ENCODE assay signal across 26 cellular contexts in genomic region chr4:7967063-7967440, GRCh38. TPM values are rescaled to one million over a fixed set of nuclear protein-coding genes. Genes with fewer than 3 reads are reported as not detected.
DNase-seq lines count a peak whose midpoint lies in the region; ATAC-seq, FAIRE-seq and TF ChIP-seq lines count a peak whose summit lies in the region.
"Had no signal": no experiment of that assay in that cellular context is flagged by ENCODE, and none has a peak within 500 bp of the region (broad histone marks: within the 10 kb centered on the region; RNA-seq: fewer than 3 reads in every experiment).

No MANE protein-coding gene starts in this region.

- TF ChIP-seq CTCF in A549 (IDR thresholded peaks at IDR 0.05) (no peak), astrocyte (IDR thresholded peaks at IDR 0.05; ENCODE audit: insufficient read depth, low read depth, low read length) (no peak), nephron (IDR thresholded peaks at IDR 0.05; ENCODE audit: unreplicated experiment in 3 of 3) (no peak)
- no peak for TF ChIP-seq CTCF in CD4-positive, alpha-beta T cell (IDR thresholded peaks at IDR 0.05)

- no peaks in the 10 kb centered on the region for H3K27me3 Mint-ChIP-seq in CD4-positive, alpha-beta T cell
- peaks cover 24% of the 10 kb centered on the region for H3K27me3 Mint-ChIP-seq in astrocyte (ENCODE audit: low read depth, unreplicated experiment)
- H3K27me3 Mint-ChIP-seq in nephron (ENCODE audit: low read depth), result peaks cover 3% of the 10 kb centered on the region

- no peaks in the 10 kb centered on the region for H3K27me3 ChIP-seq in CD4-positive, alpha-beta T cell (ENCODE audit: control insufficient read depth, insufficient read depth, low read length)
- H3K27me3 ChIP-seq in astrocyte (ENCODE audit: insufficient read depth, low read length), result peaks cover 14% of the 10 kb centered on the region
- no peaks in the 10 kb centered on the region for H3K27me3 ChIP-seq in small intestine (ENCODE audit: control insufficient read depth in 2 of 2, insufficient read depth in 2 of 2, low read length in 2 of 2)
- H3K27me3 ChIP-seq: adrenal gland, brain microvascular endothelial cell, suprapubic skin, upper lobe of right lung had no signal

- no peak overlapping the region for H3K4me3 ChIP-seq in A549
- H3K4me3 ChIP-seq in astrocyte (ENCODE audit: insufficient read depth, low read depth, low read length), result no peak overlapping the region
- H3K4me3 ChIP-seq in small intestine (ENCODE audit: low read depth in 1 of 2, low read length in 2 of 2), result no peak overlapping the region
- H3K4me3 ChIP-seq: adrenal gland, GM12878, suprapubic skin, upper lobe of right lung had no signal

- no peak overlapping the region for H2AFZ ChIP-seq in astrocyte (ENCODE audit: low read depth, low read length)

- ATAC-seq in A549, result 0 out of 6 replicates have a peak, but pooled peaks of 1 of the 2 experiments have one; percentile 4
- no peak for ATAC-seq in CD4-positive, alpha-beta T cell (ENCODE audit: poor library complexity)
- no peak for ATAC-seq in HG02678 (IDR thresholded peaks at IDR 0.05; ENCODE audit: unreplicated experiment)
- ATAC-seq: GM12878; naive thymus-derived CD8-positive, alpha-beta T cell; PC-3; stimulated activated memory B cell treated with anti-CD40 and anti-IgM and Interleukin-4, amounts not matched to agents 10 μg/mL and 1 μg/mL and 100 μg/mL, for 72 hours; upper lobe of right lung had no signal

- H3K4me3 Mint-ChIP-seq in CD4-positive, alpha-beta T cell, result no peak overlapping the region
- H3K4me3 Mint-ChIP-seq in astrocyte (ENCODE audit: unreplicated experiment) (no peak overlapping the region), nephron (no peak overlapping the region)
- H3K4me3 Mint-ChIP-seq: CD14-positive monocyte; naive thymus-derived CD8-positive, alpha-beta T cell; stimulated activated memory B cell treated with anti-CD40 and anti-IgM and Interleukin-4, amounts not matched to agents 10 μg/mL and 1 μg/mL and 100 μg/mL, for 72 hours had no signal

- H4K20me1 ChIP-seq in astrocyte (ENCODE audit: insufficient read depth, low read length), result no peaks in the 10 kb centered on the region

- TF ChIP-seq POLR2A in A549 (IDR thresholded peaks at IDR 0.05; ENCODE audit: low read length), result no peak

- no peaks in the 10 kb centered on the region for H3K9me3 Mint-ChIP-seq in CD4-positive, alpha-beta T cell
- H3K9me3 Mint-ChIP-seq in astrocyte (ENCODE audit: unreplicated experiment) (no peaks in the 10 kb centered on the region), nephron (no peaks in the 10 kb centered on the region)
- H3K9me3 Mint-ChIP-seq: naive thymus-derived CD8-positive, alpha-beta T cell; stimulated activated memory B cell treated with anti-CD40 and anti-IgM and Interleukin-4, amounts not matched to agents 10 μg/mL and 1 μg/mL and 100 μg/mL, for 72 hours had no signal

- no peak for TF ChIP-seq RAD21 in A549 (conservative IDR thresholded peaks at IDR 0.05 in 1 of 2, IDR thresholded peaks at IDR 0.05 in 1 of 2)

- POLR2A ChIA-PET in A549 (lab: Yijun Ruan, JAX), result no interaction called here
- POLR2A ChIA-PET in CD4-positive, alpha-beta T cell (lab: Charles Lee), result no interaction called here

- H3K36me3 ChIP-seq in astrocyte (ENCODE audit: insufficient read depth, low read length) (no peaks in the 10 kb centered on the region), small intestine (ENCODE audit: control insufficient read depth in 2 of 2, insufficient read depth in 2 of 2, low read length in 2 of 2) (no peaks in the 10 kb centered on the region)
- H3K36me3 ChIP-seq: adrenal gland, brain microvascular endothelial cell, suprapubic skin, upper lobe of right lung had no signal

- no peak for DNase-seq in A549 (ENCODE audit: low read depth in 1 of 2, low spot score in 1 of 2)
- no peak for DNase-seq in CD4-positive, alpha-beta T cell
- no peak for DNase-seq in astrocyte (ENCODE audit: low read depth)
- DNase-seq in small intestine, result no peak
- no peak for DNase-seq in NCI-H748 (lab: John Stamatoyannopoulos, UW; ENCODE audit: unreplicated experiment)
- DNase-seq: activated CD4-positive, alpha-beta T cell treated with anti-CD3 and anti-CD28 coated beads, Interleukin-2, amount 50 U/mL, for 48 hours; activated gamma-delta T cell; adrenal gland; brain microvascular endothelial cell; Kasumi-1; MV-4-11; NCI-H524; NK-92 treated with Interleukin-12 subunit alpha and Interleukin-12 subunit beta, amount 100 ng/mL, for 24 hours; PC-3; SHP77; stimulated activated CD4-positive, alpha-beta T cell treated with anti-CD3 and anti-CD28 coated beads, Interleukin-4, amount 100 ng/mL, for 24 hours; T1000; upper lobe of right lung had no signal

- H3K4me1 ChIP-seq in A549 (peaks cover 58% of the 10 kb centered on the region), astrocyte (ENCODE audit: insufficient read depth, low read length) (peaks cover 37% of the 10 kb centered on the region), small intestine (ENCODE audit: control insufficient read depth in 2 of 2, insufficient read depth in 1 of 2, low read depth in 1 of 2, low read length in 1 of 2) (peaks cover 2 to 7% of the 10 kb centered on the region in 2 donors)

- H3K9me3 ChIP-seq in A549 (no peaks in the 10 kb centered on the region), astrocyte (ENCODE audit: insufficient read depth, low read depth, low read length) (no peaks in the 10 kb centered on the region), small intestine (ENCODE audit: control insufficient read depth, low read depth) (no peaks in the 10 kb centered on the region)
- H3K9me3 ChIP-seq in CD4-positive, alpha-beta T cell (ENCODE audit: control insufficient read depth, low read length), result no peaks in the 10 kb centered on the region
- H3K9me3 ChIP-seq: adrenal gland, suprapubic skin, upper lobe of right lung had no signal

- H3K9ac ChIP-seq in astrocyte (ENCODE audit: low read length), result no peak overlapping the region

- peaks cover 2% of the 10 kb centered on the region for H3K79me2 ChIP-seq in astrocyte (ENCODE audit: insufficient read depth, low read length)

- H3K4me1 Mint-ChIP-seq in CD4-positive, alpha-beta T cell (ENCODE audit: low read depth), result peaks cover 48% of the 10 kb centered on the region
- H3K4me1 Mint-ChIP-seq in astrocyte (ENCODE audit: low read depth, unreplicated experiment), result peaks cover 19% of the 10 kb centered on the region
- H3K4me1 Mint-ChIP-seq in nephron, result peaks cover 53% of the 10 kb centered on the region

- FAIRE-seq in A549 (lab: Jason Lieb, UNC) (no peak), astrocyte (lab: Jason Lieb, UNC) (no peak), small intestine (lab: Jason Lieb, UNC) (no peak)
- FAIRE-seq: GM12878, keratinocyte had no signal

- H3K27ac ChIP-seq in A549 (peak overlapping the region; percentile 90 to 97; a peak in 5 of 6 replicates), astrocyte (ENCODE audit: low read depth, low read length) (no peak overlapping the region), small intestine (ENCODE audit: low read depth in 1 of 2, low read length in 1 of 2) (no peak overlapping the region)
- no peak overlapping the region for H3K27ac ChIP-seq in CD4-positive, alpha-beta T cell (ENCODE audit: low read depth, low read length)
- H3K27ac ChIP-seq: brain microvascular endothelial cell, suprapubic skin had no signal

- CTCF ChIA-PET in A549 (lab: Yijun Ruan, JAX), result interaction anchor here (0.8 to 4.7 kb wide), 4 partner anchors 14 to 163 kb away, joined by 3 to 21 read pairs (median 6); no protein-coding TSS in a partner anchor
- CTCF ChIA-PET in CD4-positive, alpha-beta T cell (lab: Charles Lee), result no interaction called here

- intact Hi-C loops in CD4-positive, alpha-beta T cell (cut with DNase I, micrococcal nuclease), result no loop called here

- TF ChIP-seq EP300 in A549 (IDR thresholded peaks at IDR 0.05), result no peak

- H3K36me3 Mint-ChIP-seq in CD4-positive, alpha-beta T cell (ENCODE audit: low read depth), result no peaks in the 10 kb centered on the region
- peaks cover 3% of the 10 kb centered on the region for H3K36me3 Mint-ChIP-seq in astrocyte (ENCODE audit: low read depth, unreplicated experiment)
- H3K36me3 Mint-ChIP-seq in nephron (ENCODE audit: low read depth), result no peaks in the 10 kb centered on the region
- H3K36me3 Mint-ChIP-seq: CD14-positive monocyte; naive thymus-derived CD8-positive, alpha-beta T cell had no signal

- H3K4me2 ChIP-seq in A549 (no peak overlapping the region), astrocyte (ENCODE audit: low read length) (no peak overlapping the region)

- WGBS in A549 (ENCODE audit: missing lambda C conversion rate), result 84% methylated on average over 8 of the region's 9 CpGs
- 73 to 77% (median 73%) methylated on average over 9 of the region's 9 CpGs for WGBS in small intestine, 3 donors

- peak overlapping the region; percentile 36 for H3K27ac Mint-ChIP-seq in CD4-positive, alpha-beta T cell
- H3K27ac Mint-ChIP-seq in astrocyte (ENCODE audit: unreplicated experiment) (peak overlapping the region; percentile 20), nephron (peak overlapping the region in 2 of 3 experiments; percentile 36 to 92)
- H3K27ac Mint-ChIP-seq: CD14-positive monocyte; stimulated activated memory B cell treated with anti-CD40 and anti-IgM and Interleukin-4, amounts not matched to agents 10 μg/mL and 1 μg/mL and 100 μg/mL, for 72 hours had no signal

TF ChIP-seq in A549, 52 proteins besides CTCF, POLR2A, EP300 and RAD21 (continues in another document):
- TF ChIP-seq MAX (IDR thresholded peaks at IDR 0.05) (no peak), MAFK (IDR thresholded peaks at IDR 0.05; ENCODE audit: partially characterized antibody) (no peak), BCL3 (IDR thresholded peaks at IDR 0.05) (no peak), TP53 (CRISPR knock-in tag; IDR thresholded peaks at IDR 0.05) (no peak)

RNA-seq across cellular contexts. Expression of gene AFAP1, which starts 27.4 kb away (rescaled TPM):
- 18.9 and 25.4 TPM in 2 replicates for polyA plus RNA-seq in A549 (2011; rRNA removed)
- 20.3 and 26.9 TPM in 2 replicates for polyA plus RNA-seq in A549 (2012; cell fraction: cytosol; rRNA removed)
- polyA plus RNA-seq in A549 (2012; cell fraction: nucleus; rRNA removed), result 38.1 and 45.2 TPM in 2 replicates
- polyA plus RNA-seq in A549 (2017; fragmentation: RNase III; extraction: RNeasy Plus Mini Kit Qiagen cat#74134 plus additional on column Dnase treatment), result 29.6 to 37.6 TPM (median 33.0 TPM) in 3 replicates
- polyA minus RNA-seq in A549 (2011; rRNA and poly(A)+ RNA removed), result 32.4 and 38.2 TPM in 2 replicates
- 10 to 100 TPM in 1 of 2 experiments, 1 to 10 TPM in 1; 9.8 to 10.9 TPM for total RNA-seq in CD4-positive, alpha-beta T cell
- total RNA-seq in astrocyte, result 62.7 and 67.9 TPM in 2 replicates
- 1 to 10 TPM; 2.2 to 9.6 (median 3.8) TPM for polyA plus RNA-seq in small intestine
- polyA plus RNA-seq: CD14-positive monocyte had no signal

Comparison
In these comparisons a context has a peak if more than half of its experiments do, and no peak if none do; other contexts are left out.
1. H3K27ac ChIP-seq: peak in A549 (2 of 2); none in CD4-positive, alpha-beta T cell (single experiment), astrocyte (single experiment) and small intestine (0 of 2).
2. Peak in every context shown above with its lines, with median percentiles within 50 percentile points of each other: H3K27ac Mint-ChIP-seq.